ENCODE assay signal across 9 cellular contexts in genomic region chr17:50426472-50426782, GRCh38. TPM values are rescaled to one million over a fixed set of nuclear protein-coding genes. Genes with fewer than 3 reads are reported as not detected.
DNase-seq lines count a peak whose midpoint lies in the region; ATAC-seq and TF ChIP-seq lines count a peak whose summit lies in the region.
"Had no signal": no experiment of that assay in that cellular context is flagged by ENCODE, and none has a peak within 500 bp of the region (broad histone marks: within the 10 kb centered on the region; RNA-seq: fewer than 3 reads in every experiment).

No MANE protein-coding gene starts in this region.

- no peaks in the 10 kb centered on the region for H3K9me3 ChIP-seq in hepatocyte (ENCODE audit: low read depth)

- no peaks in the 10 kb centered on the region for H4K20me1 ChIP-seq in hepatocyte (ENCODE audit: insufficient read depth, poor library complexity, severe bottlenecking)

- no peaks in the 10 kb centered on the region; the same call in 1 of the 2 replicates for H3K36me3 ChIP-seq in H7 (replicated peaks; ENCODE audit: control insufficient read depth, insufficient read depth, low read length)
- H3K36me3 ChIP-seq in hepatocyte (replicated peaks; ENCODE audit: insufficient read depth, low read depth): no peaks in the 10 kb centered on the region

- TF ChIP-seq CTCF in hepatocyte (IDR thresholded peaks at IDR 0.05; ENCODE audit: poor library complexity): no peak

- peak overlapping the region; percentile 75 for H3K27ac Mint-ChIP-seq in activated CD4-positive, alpha-beta memory T cell treated with anti-CD3 and anti-CD28 coated beads, Interleukin-2, amount 10 ng/mL, durations not matched to agents 7 days and 5 days
- H3K27ac Mint-ChIP-seq in stimulated activated effector memory CD8-positive, alpha-beta T cell treated with anti-CD3 and anti-CD28 coated beads, Interleukin-12 subunit alpha, Interleukin-12 subunit beta, amount 100 ng/mL, for 72 hours: peak overlapping the region; percentile 88

- peak; percentile 2 for ATAC-seq in stimulated activated effector memory CD8-positive, alpha-beta T cell treated with anti-CD3 and anti-CD28 coated beads, Interleukin-12 subunit alpha, Interleukin-12 subunit beta, amount 100 ng/mL, for 72 hours
- ATAC-seq in HG02870 (IDR thresholded peaks at IDR 0.05; ENCODE audit: unreplicated experiment): no peak

- H3K4me1 ChIP-seq in hepatocyte (ENCODE audit: insufficient read depth): peaks cover 46% of the 10 kb centered on the region

- H3K79me2 ChIP-seq in hepatocyte: peaks cover 28% of the 10 kb centered on the region

- no peaks in the 10 kb centered on the region for H3K9me2 ChIP-seq in hepatocyte (replicated peaks; ENCODE audit: insufficient read depth)

- H2AFZ ChIP-seq in hepatocyte: peak overlapping the region; percentile 79

- peak overlapping the region; percentile 85 for H3K27ac ChIP-seq in hepatocyte

- DNase-seq in H7 (no peak), hepatocyte (ENCODE audit: low spot score) (no peak), NCI-H510A treated with DMSO at 0.1 percent for 48 hours (lab: John Stamatoyannopoulos, UW) (no peak), AG08396 (ENCODE audit: low spot score) (no peak)
- no peak for DNase-seq in activated CD4-positive, alpha-beta memory T cell treated with anti-CD3 and anti-CD28 coated beads, Interleukin-2, amount 10 ng/mL, durations not matched to agents 7 days and 5 days
- DNase-seq in stimulated activated effector memory CD8-positive, alpha-beta T cell treated with anti-CD3 and anti-CD28 coated beads, Interleukin-12 subunit alpha, Interleukin-12 subunit beta, amount 100 ng/mL, for 72 hours (ENCODE audit: low spot score in 2 of 2): no peak
- DNase-seq in stimulated activated CD4-positive, alpha-beta T cell treated with anti-CD3 and anti-CD28 coated beads, Interleukin-2, amount 100 ng/mL, for 24 hours: no peak

- CTCF ChIA-PET in activated CD4-positive, alpha-beta memory T cell treated with anti-CD3 and anti-CD28 coated beads, Interleukin-2, amount 10 ng/mL, durations not matched to agents 7 days and 5 days (lab: Charles Lee): interaction anchor here (1.5 to 3.8 kb wide), 2 partner anchors 29 to 53 kb away, joined by 4 to 26 read pairs; partner anchors contain the start of genes LRRC59 and RSAD1

- 10% methylated on average over 3 of the region's 7 CpGs for WGBS in hepatocyte (ENCODE audit: low lambda C conversion rate, missing lambda C conversion rate)

- H3K4me3 ChIP-seq in H7 (ENCODE audit: insufficient read depth, low read depth, low read length): peak overlapping the region; percentile 60
- peak overlapping the region; percentile 73 for H3K4me3 ChIP-seq in hepatocyte

- peak overlapping the region; percentile 92 for H3K4me2 ChIP-seq in hepatocyte

- no peaks in the 10 kb centered on the region for H3K36me3 Mint-ChIP-seq in activated CD4-positive, alpha-beta memory T cell treated with anti-CD3 and anti-CD28 coated beads, Interleukin-2, amount 10 ng/mL, durations not matched to agents 7 days and 5 days (ENCODE audit: low read depth)
- H3K36me3 Mint-ChIP-seq in stimulated activated effector memory CD8-positive, alpha-beta T cell treated with anti-CD3 and anti-CD28 coated beads, Interleukin-12 subunit alpha, Interleukin-12 subunit beta, amount 100 ng/mL, for 72 hours: no peaks in the 10 kb centered on the region

- peaks cover 7% of the 10 kb centered on the region for H3K27me3 ChIP-seq in H7 (ENCODE audit: control insufficient read depth, insufficient read depth, low read length)
- H3K27me3 ChIP-seq in hepatocyte: no peaks in the 10 kb centered on the region

- POLR2A ChIA-PET in activated CD4-positive, alpha-beta memory T cell treated with anti-CD3 and anti-CD28 coated beads, Interleukin-2, amount 10 ng/mL, durations not matched to agents 7 days and 5 days (lab: Charles Lee): interaction anchor here (0.9 to 3.1 kb wide), 4 partner anchors 30 to 63 kb away, joined by 3 to 28 read pairs (median 12); partner anchors contain the start of genes EME1, LRRC59 and MRPL27

- H3K4me1 Mint-ChIP-seq in activated CD4-positive, alpha-beta memory T cell treated with anti-CD3 and anti-CD28 coated beads, Interleukin-2, amount 10 ng/mL, durations not matched to agents 7 days and 5 days: peaks cover 28% of the 10 kb centered on the region
- H3K4me1 Mint-ChIP-seq in stimulated activated effector memory CD8-positive, alpha-beta T cell treated with anti-CD3 and anti-CD28 coated beads, Interleukin-12 subunit alpha, Interleukin-12 subunit beta, amount 100 ng/mL, for 72 hours: peaks cover 30% of the 10 kb centered on the region

- peak overlapping the region; percentile 84 for H3K4me3 Mint-ChIP-seq in activated CD4-positive, alpha-beta memory T cell treated with anti-CD3 and anti-CD28 coated beads, Interleukin-2, amount 10 ng/mL, durations not matched to agents 7 days and 5 days
- H3K4me3 Mint-ChIP-seq in stimulated activated effector memory CD8-positive, alpha-beta T cell treated with anti-CD3 and anti-CD28 coated beads, Interleukin-12 subunit alpha, Interleukin-12 subunit beta, amount 100 ng/mL, for 72 hours: peak overlapping the region; percentile 79

- H3K27me3 Mint-ChIP-seq in activated CD4-positive, alpha-beta memory T cell treated with anti-CD3 and anti-CD28 coated beads, Interleukin-2, amount 10 ng/mL, durations not matched to agents 7 days and 5 days: no peaks in the 10 kb centered on the region

- no peaks in the 10 kb centered on the region for H3K9me3 Mint-ChIP-seq in activated CD4-positive, alpha-beta memory T cell treated with anti-CD3 and anti-CD28 coated beads, Interleukin-2, amount 10 ng/mL, durations not matched to agents 7 days and 5 days
- no peaks in the 10 kb centered on the region for H3K9me3 Mint-ChIP-seq in stimulated activated effector memory CD8-positive, alpha-beta T cell treated with anti-CD3 and anti-CD28 coated beads, Interleukin-12 subunit alpha, Interleukin-12 subunit beta, amount 100 ng/mL, for 72 hours

RNA-seq across cellular contexts. Expression of gene ACSF2, which starts 0.4 kb away (rescaled TPM):
- total RNA-seq in H7 (2014; rRNA removed; shearing (Covaris generic)): 14.8 and 16.2 TPM in 2 replicates
- 10 to 100 TPM; 28.7 to 30.7 TPM for total RNA-seq in activated CD4-positive, alpha-beta memory T cell treated with anti-CD3 and anti-CD28 coated beads, Interleukin-2, amount 10 ng/mL, durations not matched to agents 7 days and 5 days
- total RNA-seq in hepatocyte: 37.7 and 47.9 TPM in 2 replicates
- 39.1 and 43.1 TPM in 2 replicates for polyA plus RNA-seq in hepatocyte

RNA-seq across cellular contexts. Expression of gene LRRC59, which starts 29.1 kb away (rescaled TPM):
- total RNA-seq in H7 (2014; rRNA removed; shearing (Covaris generic)): 105 and 119 TPM in 2 replicates
- total RNA-seq in activated CD4-positive, alpha-beta memory T cell treated with anti-CD3 and anti-CD28 coated beads, Interleukin-2, amount 10 ng/mL, durations not matched to agents 7 days and 5 days: 10 to 100 TPM; 67.1 to 68.9 TPM
- total RNA-seq in hepatocyte: 97.9 and 121 TPM in 2 replicates
- polyA plus RNA-seq in hepatocyte: 82.3 and 105 TPM in 2 replicates

RNA-seq across cellular contexts. Expression of gene CHAD, which starts 42.3 kb away (rescaled TPM):
- not detected in 2 replicates for total RNA-seq in H7 (2014; rRNA removed; shearing (Covaris generic))
- not detected for total RNA-seq in activated CD4-positive, alpha-beta memory T cell treated with anti-CD3 and anti-CD28 coated beads, Interleukin-2, amount 10 ng/mL, durations not matched to agents 7 days and 5 days
- total RNA-seq in hepatocyte: 0.20 and 0.40 TPM in 2 replicates
- polyA plus RNA-seq in hepatocyte: 1.1 and 1.8 TPM in 2 replicates
- total RNA-seq: NCI-H460 had no signal

RNA-seq across cellular contexts. Expression of gene RSAD1, which starts 52.2 kb away (rescaled TPM):
- total RNA-seq in H7 (2014; rRNA removed; shearing (Covaris generic)): 28.4 and 38.1 TPM in 2 replicates
- total RNA-seq in activated CD4-positive, alpha-beta memory T cell treated with anti-CD3 and anti-CD28 coated beads, Interleukin-2, amount 10 ng/mL, durations not matched to agents 7 days and 5 days: 10 to 100 TPM; 24.5 to 28.4 TPM
- total RNA-seq in hepatocyte: 28.6 and 29.7 TPM in 2 replicates
- polyA plus RNA-seq in hepatocyte: 30.4 and 44.2 TPM in 2 replicates

RNA-seq across cellular contexts. Expression of gene EME1, which starts 53.4 kb away (rescaled TPM):
- 21.7 and 28.2 TPM in 2 replicates for total RNA-seq in H7 (2014; rRNA removed; shearing (Covaris generic))
- 10 to 100 TPM; 25.1 to 26.1 TPM for total RNA-seq in activated CD4-positive, alpha-beta memory T cell treated with anti-CD3 and anti-CD28 coated beads, Interleukin-2, amount 10 ng/mL, durations not matched to agents 7 days and 5 days
- total RNA-seq in hepatocyte: 1.9 and 2.1 TPM in 2 replicates
- polyA plus RNA-seq in hepatocyte: 5.1 and 7.2 TPM in 2 replicates
